1 cellular context compared by ENCODE assay signal in the genomic region with DNA sequence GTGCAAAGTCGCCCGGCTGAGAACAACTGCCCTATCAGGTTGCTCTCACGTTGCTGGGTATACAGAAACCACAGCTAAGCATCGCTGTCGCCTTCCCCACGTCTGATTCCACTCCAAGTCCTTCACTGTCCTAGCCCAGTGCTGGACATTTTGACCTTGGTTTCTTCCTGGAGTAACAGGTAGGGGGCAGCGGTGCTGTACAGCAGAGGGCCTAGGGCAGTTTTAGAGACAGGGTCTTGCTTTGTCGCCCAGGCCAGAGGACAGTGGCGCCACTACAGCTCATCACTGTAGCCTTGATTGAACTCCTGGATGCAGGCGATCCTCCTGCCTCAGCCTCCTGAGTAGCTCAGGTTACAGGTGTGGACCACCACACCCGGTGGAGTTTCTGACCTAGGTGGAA.
TF ChIP-seq lines count a peak whose summit lies in the region.

No MANE protein-coding gene starts in this region.

TF ChIP-seq in H1, 55 proteins besides CTCF, POLR2A, EP300 and RAD21:
- TF ChIP-seq, protein P1, sequence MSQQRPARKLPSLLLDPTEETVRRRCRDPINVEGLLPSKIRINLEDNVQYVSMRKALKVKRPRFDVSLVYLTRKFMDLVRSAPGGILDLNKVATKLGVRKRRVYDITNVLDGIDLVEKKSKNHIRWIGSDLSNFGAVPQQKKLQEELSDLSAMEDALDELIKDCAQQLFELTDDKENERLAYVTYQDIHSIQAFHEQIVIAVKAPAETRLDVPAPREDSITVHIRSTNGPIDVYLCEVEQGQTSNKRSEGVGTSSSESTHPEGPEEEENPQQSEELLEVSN (IDR thresholded peaks at IDR 0.05), result no peak
- no peak for TF ChIP-seq TBP (IDR thresholded peaks at IDR 0.05; ENCODE audit: low read depth, low read length)
- TF ChIP-seq TEAD4 (IDR thresholded peaks at IDR 0.05; ENCODE audit: low read depth, low read length), result no peak
- TF ChIP-seq RXRA (IDR thresholded peaks at IDR 0.05; ENCODE audit: insufficient read depth, low read depth, low read length), result no peak
- no peak for TF ChIP-seq BRCA1 (IDR thresholded peaks at IDR 0.05; ENCODE audit: low read depth, low read length)
- TF ChIP-seq CBX5 (IDR thresholded peaks at IDR 0.05; ENCODE audit: low read depth, low read length), result no peak
- TF ChIP-seq JUN (IDR thresholded peaks at IDR 0.05; ENCODE audit: low read depth, low read length), result no peak
- TF ChIP-seq PHF8 (conservative IDR thresholded peaks at IDR 0.05; ENCODE audit: low read depth, low read length), result no peak
- no peak for TF ChIP-seq POLR2AphosphoS5 (IDR thresholded peaks at IDR 0.05; ENCODE audit: low read depth, low read length)
- no peak for TF ChIP-seq KDM4A (IDR thresholded peaks at IDR 0.05; ENCODE audit: low read depth, low read length, severe bottlenecking)
- no peak for TF ChIP-seq SAP30 (IDR thresholded peaks at IDR 0.05; ENCODE audit: insufficient read depth, insufficient replicate concordance, low read length)
- no peak for TF ChIP-seq EGR1 (IDR thresholded peaks at IDR 0.05; ENCODE audit: borderline replicate concordance, low read depth, low read length)
- TF ChIP-seq RFX5 (IDR thresholded peaks at IDR 0.05; ENCODE audit: borderline replicate concordance, low read depth, low read length), result no peak
- TF ChIP-seq EZH2 (IDR thresholded peaks at IDR 0.05; ENCODE audit: low read depth, low read length, severe bottlenecking), result no peak
- TF ChIP-seq CHD2 (IDR thresholded peaks at IDR 0.05; ENCODE audit: low read length), result no peak
- no peak for TF ChIP-seq ASH2L (IDR thresholded peaks at IDR 0.05; ENCODE audit: low read length)
- TF ChIP-seq CREB1 (IDR thresholded peaks at IDR 0.05), result no peak
